Comparison of ENCODE assay signal across 23 cellular contexts in genomic region chr7:98628916-98629525, GRCh38. TPM values are rescaled to one million over a fixed set of nuclear protein-coding genes. Genes with fewer than 3 reads are reported as not detected.
DNase-seq lines count a peak whose midpoint lies in the region; ATAC-seq, FAIRE-seq and TF ChIP-seq lines count a peak whose summit lies in the region.
"Had no signal": no experiment of that assay in that cellular context is flagged by ENCODE, and none has a peak within 500 bp of the region (broad histone marks: within the 10 kb centered on the region; RNA-seq: fewer than 3 reads in every experiment).

No MANE protein-coding gene starts in this region.

- DNase-seq in GM23338 (ENCODE audit: low spot score) (no peak), NCI-H2227 treated with DMSO at 0.1 percent for 48 hours (lab: John Stamatoyannopoulos, UW) (peak; percentile 77), H1 (ENCODE audit: low read depth in 1 of 2, low spot score in 2 of 2) (no peak), osteoblast (ENCODE audit: insufficient read length, low spot score, missing footprints) (peak; percentile 67), mucosa of descending colon (no peak), NCI-H128 (lab: John Stamatoyannopoulos, UW; ENCODE audit: unreplicated experiment) (no peak), HuH-7 (ENCODE audit: low spot score) (no peak)
- DNase-seq in stimulated activated CD4-positive, alpha-beta T cell treated with anti-CD3 and anti-CD28 coated beads, Interleukin-4, amount 100 ng/mL, for 4 hours = no peak
- DNase-seq: activated CD4-positive, alpha-beta T cell treated with anti-CD3 and anti-CD28 coated beads, Interleukin-2, amount 10 ng/mL, durations not matched to agents 24 days and 14 days; activated effector memory CD4-positive, alpha-beta T cell treated with Interleukin-2 at 50 U/mL for 16 hours; adrenal gland; DMS79; dorsolateral prefrontal cortex; left ventricle myocardium inferior; NCI-H187; occipital lobe; right cardiac atrium had no signal

- no peak for FAIRE-seq in H1 (lab: Jason Lieb, UNC)
- FAIRE-seq: GM18507, H54, HepG2 had no signal

- no peaks in the 10 kb centered on the region for H3F3A ChIP-seq in GM23338 (replicated peaks; ENCODE audit: low read depth)

- H2BK20ac ChIP-seq in H1 (ENCODE audit: low read length) = no peak overlapping the region

- H4K8ac ChIP-seq in H1 (ENCODE audit: extremely low read depth, insufficient read depth, low read length) = no peak overlapping the region

- H4K20me1 ChIP-seq in GM23338 (replicated peaks; ENCODE audit: insufficient read depth) (no peaks in the 10 kb centered on the region), H1 (replicated peaks in 1 of 2; ENCODE audit: control insufficient read depth in 1 of 2, insufficient read depth in 2 of 2, low read length in 2 of 2) (peaks cover 0 to 2% of the 10 kb centered on the region in 2 experiments), osteoblast (ENCODE audit: insufficient read depth, low read length) (no peaks in the 10 kb centered on the region)

- H3K23me2 ChIP-seq in H1 (ENCODE audit: low read depth, low read length) = no peaks in the 10 kb centered on the region

- H3K56ac ChIP-seq in H1 (replicated peaks; ENCODE audit: insufficient read length, low read depth, low read length) = no peak overlapping the region

- no peak overlapping the region for H3K4me3 Mint-ChIP-seq in GM23338
- H3K4me3 Mint-ChIP-seq: activated CD4-positive, alpha-beta T cell treated with anti-CD3 and anti-CD28 coated beads, Interleukin-2, amount 10 ng/mL, durations not matched to agents 24 days and 14 days; CD8-positive, alpha-beta T cell; stimulated activated effector memory CD8-positive, alpha-beta T cell treated with anti-CD3 and anti-CD28 coated beads, Interleukin-12 subunit alpha, Interleukin-12 subunit beta, amount 100 ng/mL, for 72 hours had no signal

- no peak overlapping the region for H2BK5ac ChIP-seq in H1 (ENCODE audit: low read depth, low read length)

- no peak overlapping the region for H3K9ac ChIP-seq in H1 (replicated peaks in 1 of 4; ENCODE audit: extremely low read depth in 1 of 4, low read depth in 3 of 4, low read length in 3 of 4)

- H3K14ac ChIP-seq in H1 (ENCODE audit: insufficient read length) = no peak overlapping the region

- no peaks in the 10 kb centered on the region for H3K9me2 ChIP-seq in GM23338 (ENCODE audit: insufficient read depth)

- TF ChIP-seq CTCF in GM23338 (conservative IDR thresholded peaks at IDR 0.05; ENCODE audit: low read depth in 2 of 2) (no peak), H1 (IDR thresholded peaks at IDR 0.05; ENCODE audit: control extremely low read depth in 1 of 3, insufficient read depth in 1 of 3, low read depth in 1 of 3, low read length in 3 of 3) (no peak), osteoblast (IDR thresholded peaks at IDR 0.05; ENCODE audit: extremely low read depth, low read depth, low read length) (no peak), mucosa of descending colon (IDR thresholded peaks at IDR 0.05) (no peak)

- H3K27ac Mint-ChIP-seq in GM23338 = no peak overlapping the region
- H3K27ac Mint-ChIP-seq: activated CD4-positive, alpha-beta T cell treated with anti-CD3 and anti-CD28 coated beads, Interleukin-2, amount 10 ng/mL, durations not matched to agents 24 days and 14 days; CD8-positive, alpha-beta T cell; stimulated activated effector memory CD8-positive, alpha-beta T cell treated with anti-CD3 and anti-CD28 coated beads, Interleukin-12 subunit alpha, Interleukin-12 subunit beta, amount 100 ng/mL, for 72 hours had no signal

- no peak overlapping the region for H2BK120ac ChIP-seq in H1 (replicated peaks; ENCODE audit: low read depth, low read length)

- H3K36me3 Mint-ChIP-seq in GM23338 (ENCODE audit: low read depth) = no peaks in the 10 kb centered on the region; the same call in 1 of the 3 replicates
- H3K36me3 Mint-ChIP-seq: CD8-positive, alpha-beta T cell; stimulated activated effector memory CD8-positive, alpha-beta T cell treated with anti-CD3 and anti-CD28 coated beads, Interleukin-12 subunit alpha, Interleukin-12 subunit beta, amount 100 ng/mL, for 72 hours had no signal

- TF ChIP-seq RAD21 in H1 (IDR thresholded peaks at IDR 0.05 in 1 of 2, conservative IDR thresholded peaks at IDR 0.05 in 1 of 2; ENCODE audit: low read depth in 2 of 2, low read length in 2 of 2) = no peak

- H3K79me1 ChIP-seq in H1 (ENCODE audit: low read depth, low read length) = no peaks in the 10 kb centered on the region

- H2BK15ac ChIP-seq in H1 (ENCODE audit: low read length) = no peak overlapping the region

- H3K23ac ChIP-seq in H1 (ENCODE audit: insufficient read length) = no peak overlapping the region

- intact Hi-C loops in mucosa of descending colon (cut with DNase I, micrococcal nuclease) = no loop called here

- no peak overlapping the region for H3K4ac ChIP-seq in H1 (replicated peaks; ENCODE audit: insufficient read length, low read depth, low read length)

- POLR2A ChIA-PET in H1 (lab: Charles Lee; ENCODE audit: partially characterized antibody) = interaction anchor here (1.3 kb wide), 1 partner anchor 10 kb away, joined by 5 read pairs; no protein-coding TSS in a partner anchor

- no peak for TF ChIP-seq EP300 in H1 (IDR thresholded peaks at IDR 0.05; ENCODE audit: borderline replicate concordance in 1 of 2, low read depth in 2 of 2, low read length in 2 of 2)

- CTCF ChIA-PET in H1 (lab: Charles Lee; ENCODE audit: partially characterized antibody) = interaction anchor here (4.2 kb wide), 1 partner anchor 11 kb away, joined by 22 read pairs; the partner anchor contains the start of gene NPTX2

- peaks cover 9% of the 10 kb centered on the region for H3K9me3 Mint-ChIP-seq in GM23338
- H3K9me3 Mint-ChIP-seq: activated CD4-positive, alpha-beta T cell treated with anti-CD3 and anti-CD28 coated beads, Interleukin-2, amount 10 ng/mL, durations not matched to agents 24 days and 14 days had no signal

- H3K27me3 Mint-ChIP-seq in GM23338 (ENCODE audit: insufficient read depth, low read depth, poor library complexity) = peaks cover 9% of the 10 kb centered on the region

- no peaks in the 10 kb centered on the region for H3K27me3 ChIP-seq in GM23338 (ENCODE audit: insufficient read depth)
- no peaks in the 10 kb centered on the region for H3K27me3 ChIP-seq in H1 (replicated peaks in 1 of 4; ENCODE audit: control insufficient read depth in 3 of 4, extremely low read depth in 1 of 4, insufficient read depth in 3 of 4, low read length in 3 of 4)
- H3K27me3 ChIP-seq in osteoblast (ENCODE audit: insufficient read depth, low read length) = no peaks in the 10 kb centered on the region
- H3K27me3 ChIP-seq: adrenal gland, cardiac muscle cell had no signal

- H3K36me3 ChIP-seq in GM23338 (ENCODE audit: insufficient read depth) (no peaks in the 10 kb centered on the region), H1 (ENCODE audit: control insufficient read depth in 2 of 4, insufficient read depth in 4 of 4, low read length in 3 of 4) (no peaks in the 10 kb centered on the region; a peak in 1 of 8 replicates), osteoblast (ENCODE audit: insufficient read depth, low read length) (no peaks in the 10 kb centered on the region), mucosa of descending colon (ENCODE audit: low read depth) (no peaks in the 10 kb centered on the region)
- H3K36me3 ChIP-seq: adrenal gland, cardiac muscle cell, left ventricle myocardium inferior had no signal

- H3K4me2 ChIP-seq in GM23338 (peak overlapping the region; percentile 51; the same call in 1 of the 2 replicates), H1 (ENCODE audit: insufficient read depth in 1 of 2, low read depth in 2 of 2, low read length in 2 of 2) (peak overlapping the region in 1 of 2 experiments; percentile 21; a peak in 1 of 4 replicates), osteoblast (ENCODE audit: insufficient read depth, low read length) (no peak overlapping the region)

- ATAC-seq in GM23338 (peak; percentile 45), mucosa of descending colon (no peak)
- ATAC-seq: CD8-positive, alpha-beta T cell; HepG2; right cardiac atrium; stimulated activated effector memory CD8-positive, alpha-beta T cell treated with anti-CD3 and anti-CD28 coated beads, Interleukin-12 subunit alpha, Interleukin-12 subunit beta, amount 100 ng/mL, for 72 hours had no signal

- no peak overlapping the region for H2BK12ac ChIP-seq in H1 (ENCODE audit: low read depth, low read length)

- H2AFZ ChIP-seq in GM23338 = no peak overlapping the region
- no peak overlapping the region for H2AFZ ChIP-seq in H1 (ENCODE audit: low read length)
- no peak overlapping the region for H2AFZ ChIP-seq in osteoblast (ENCODE audit: low read length)

- no peak overlapping the region for H4K91ac ChIP-seq in H1 (replicated peaks; ENCODE audit: insufficient read length, low read length)

- peaks cover 20% of the 10 kb centered on the region for H3K4me1 Mint-ChIP-seq in GM23338
- H3K4me1 Mint-ChIP-seq: activated CD4-positive, alpha-beta T cell treated with anti-CD3 and anti-CD28 coated beads, Interleukin-2, amount 10 ng/mL, durations not matched to agents 24 days and 14 days had no signal

- no peaks in the 10 kb centered on the region; a peak in 1 of 4 replicates for H3K9me3 ChIP-seq in H1 (ENCODE audit: insufficient read depth in 2 of 2, low read depth in 1 of 2, low read length in 1 of 2)
- no peaks in the 10 kb centered on the region for H3K9me3 ChIP-seq in osteoblast (ENCODE audit: low read depth, low read length)
- H3K9me3 ChIP-seq in mucosa of descending colon = no peaks in the 10 kb centered on the region
- H3K9me3 ChIP-seq: adrenal gland had no signal

- H3K4me3 ChIP-seq in GM23338 = no peak overlapping the region
- peak overlapping the region in 1 of 4 experiments; percentile 19; a peak in 2 of 8 replicates for H3K4me3 ChIP-seq in H1 (ENCODE audit: extremely low read depth in 1 of 4, insufficient read depth in 2 of 4, low read depth in 3 of 4, low read length in 4 of 4)
- H3K4me3 ChIP-seq in osteoblast (ENCODE audit: insufficient read depth, low read length) = no peak overlapping the region
- H3K4me3 ChIP-seq in mucosa of descending colon = no peak overlapping the region
- H3K4me3 ChIP-seq: adrenal gland, cardiac muscle cell, dorsolateral prefrontal cortex, left ventricle myocardium inferior had no signal

- no peaks in the 10 kb centered on the region for H3K4me1 ChIP-seq in GM23338 (ENCODE audit: insufficient read depth)
- peaks cover 0 to 21% (median 7%) of the 10 kb centered on the region in 4 experiments; a peak in 6 of 7 replicates for H3K4me1 ChIP-seq in H1 (replicated peaks in 1 of 4; ENCODE audit: control insufficient read depth in 3 of 4, insufficient read depth in 4 of 4, low read length in 3 of 4)
- no peaks in the 10 kb centered on the region for H3K4me1 ChIP-seq in osteoblast (ENCODE audit: insufficient read depth, low read length)
- H3K4me1 ChIP-seq in mucosa of descending colon (ENCODE audit: low read depth) = no peaks in the 10 kb centered on the region
- H3K4me1 ChIP-seq: adrenal gland, left ventricle myocardium inferior had no signal

- WGBS in H1 (ENCODE audit: extremely low coverage in 1 of 2, insufficient coverage in 1 of 2, insufficient read length in 1 of 2, insufficient replicate concordance in 2 of 2, low coverage in 1 of 2, low lambda C conversion rate in 2 of 2, missing lambda C conversion rate in 1 of 2), 2 experiments = 72% methylated on average over 16 of the region's 17 CpGs; no CpG with 5 or more reads in 1 of the 2 experiments

- H3K79me2 ChIP-seq in GM23338 (replicated peaks; ENCODE audit: insufficient read depth) (no peaks in the 10 kb centered on the region), H1 (ENCODE audit: control insufficient read depth in 1 of 2, insufficient read depth in 2 of 2, low read length in 2 of 2) (no peaks in the 10 kb centered on the region), osteoblast (ENCODE audit: insufficient read depth, low read length) (no peaks in the 10 kb centered on the region)

- no peak overlapping the region for H2AK5ac ChIP-seq in H1 (ENCODE audit: low read depth, low read length)

- no peak for TF ChIP-seq POLR2A in H1 (IDR thresholded peaks at IDR 0.05; ENCODE audit: control extremely low read depth in 1 of 2, low read depth in 2 of 2, low read length in 2 of 2)

- H4K5ac ChIP-seq in H1 (ENCODE audit: insufficient read length, low read depth, low read length) = no peak overlapping the region

- H3K18ac ChIP-seq in H1 (ENCODE audit: extremely low read depth, low read length) = 0 out of 2 replicates have a peak overlapping the region, but pooled peaks have one; percentile 24

- H3K27ac ChIP-seq in GM23338 (ENCODE audit: low read depth) = no peak overlapping the region
- no peak overlapping the region for H3K27ac ChIP-seq in H1 (ENCODE audit: low read depth, low read length)
- no peak overlapping the region for H3K27ac ChIP-seq in osteoblast (ENCODE audit: low read depth, low read length)
- H3K27ac ChIP-seq: cardiac muscle cell, dorsolateral prefrontal cortex, left ventricle myocardium inferior had no signal

RNA-seq across cellular contexts. Expression of gene NPTX2, which starts 11.9 kb away (rescaled TPM):
- 24.1 and 29.9 TPM in 2 replicates for total RNA-seq in GM23338 (2014; rRNA removed; shearing (Covaris generic))
- polyA plus RNA-seq in GM23338 (2016; fragmentation: Nextera tagmentation; extraction: Ambion mirVana) (8.1 and 8.2 TPM in 2 replicates), H1 (2011; rRNA removed) (19.2 and 25.6 TPM in 2 replicates)
- 14.0 and 18.4 TPM in 2 replicates for total RNA-seq in H1 (2021; fragmentation: NEBNext Ultra II Directional; extraction: Animal tissue kit (Norgen Biotek cat#: 25700))
- 20.5 TPM for polyA plus RNA-seq in H1 (2011; cell fraction: cytosol; rRNA removed)
- 24.0 TPM for polyA plus RNA-seq in H1 (2011; cell fraction: nucleus; rRNA removed)
- polyA plus RNA-seq in H1 (2012, experiment 1 of 2) = 7.9 to 14.3 TPM (median 12.6 TPM) in 4 replicates
- 10.4 TPM for polyA plus RNA-seq in H1 (2012, experiment 2 of 2)
- polyA plus RNA-seq in H1 (2013, experiment 1 of 2) = 18.2 TPM
- 21.0 TPM for polyA plus RNA-seq in H1 (2013, experiment 2 of 2)
- polyA minus RNA-seq in H1 (2011; rRNA and poly(A)+ RNA removed) = 16.4 TPM in 2 replicates
- 13.8 TPM for polyA minus RNA-seq in H1 (2011; cell fraction: cytosol; rRNA and poly(A)+ RNA removed)
- polyA minus RNA-seq in H1 (2011; cell fraction: nucleus; rRNA and poly(A)+ RNA removed) = 17.6 TPM
- total RNA-seq in osteoblast (1.1 and 2.4 TPM in 2 replicates), mucosa of descending colon (10 to 100 TPM in 1 of 3 donors, 1 to 10 TPM in 2; 2.2 to 15.5 (median 3.7) TPM)
- total RNA-seq: activated CD4-positive, alpha-beta T cell treated with anti-CD3 and anti-CD28 coated beads, Interleukin-2, amount 10 ng/mL, durations not matched to agents 24 days and 14 days; cardiac muscle cell; CD8-positive, alpha-beta T cell; HepG2 had no signal
- polyA plus RNA-seq: cardiac muscle cell, HepG2 had no signal

Comparison
In these comparisons a context has a peak if more than half of its experiments do, and no peak if none do; other contexts are left out.
1. DNase-seq: peak in NCI-H2227 treated with DMSO at 0.1 percent for 48 hours (single experiment) and osteoblast (single experiment); none in GM23338 (single experiment), H1 (0 of 2), stimulated activated CD4-positive, alpha-beta T cell treated with anti-CD3 and anti-CD28 coated beads, Interleukin-4, amount 100 ng/mL, for 4 hours (0 of 2), mucosa of descending colon (0 of 3), NCI-H128 (single experiment) and HuH-7 (single experiment).